21 cellular contexts compared by ENCODE assay signal in the genomic region with DNA sequence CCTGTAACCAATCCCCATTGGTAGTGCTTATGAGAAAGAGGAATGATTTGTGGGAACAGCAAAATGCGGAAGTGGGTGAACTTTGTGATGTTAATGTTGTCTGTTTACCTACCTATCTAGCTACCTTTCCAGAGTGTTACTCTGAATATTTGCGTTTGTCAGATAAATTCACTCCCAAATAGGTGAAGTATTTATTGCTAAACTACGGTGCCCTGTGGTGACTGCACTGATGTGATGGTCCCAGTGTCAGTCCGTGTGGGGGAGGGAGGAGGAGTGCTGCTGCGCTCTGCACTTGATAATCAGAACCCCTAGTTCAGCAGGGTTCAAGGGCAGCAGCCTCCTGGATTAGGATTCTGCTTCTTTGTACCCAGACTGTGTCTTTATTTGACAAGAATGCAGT.
"Had no signal": no experiment of that assay in that cellular context is flagged by ENCODE, and none has a peak within 500 bp of the region (broad histone marks: within the 10 kb centered on the region; RNA-seq: fewer than 3 reads in every experiment).

No MANE protein-coding gene starts in this region.

- DNase-seq: colonic mucosa; effector CD4-positive, alpha-beta T cell; endodermal cell; heart left ventricle; hippocampal formation; islet precursor cell; mammary epithelial cell; naive thymus-derived CD4-positive, alpha-beta T cell; nephron progenitor cell; posterior cingulate gyrus; sigmoid colon; stimulated activated CD4-positive, alpha-beta T cell treated with anti-CD3 and anti-CD28 coated beads, Interleukin-2, amount 100 ng/mL, for 24 hours; stimulated activated CD4-positive, alpha-beta T cell treated with anti-CD3 and anti-CD28 coated beads, Interleukin-4, amount 100 ng/mL, for 4 hours; stimulated activated naive B cell treated with anti-CD40 and anti-IgM and Interleukin-4, amounts not matched to agents 10 μg/mL and 1 μg/mL and 100 μg/mL, for 72 hours; stimulated activated naive CD8-positive, alpha-beta T cell treated with anti-CD3 and anti-CD28 coated beads, Interleukin-15, amount 100 ng/mL, for 72 hours; transverse colon had no signal

- H3K4me1 ChIP-seq: colonic mucosa, sigmoid colon, transverse colon had no signal

- FAIRE-seq: frontal cortex, urothelium cell line had no signal

- H3K27ac ChIP-seq: colonic mucosa, heart left ventricle, neutrophil, sigmoid colon, skin epidermis, thoracic aorta, transverse colon had no signal

- H3K27me3 ChIP-seq: colonic mucosa, heart left ventricle, neutrophil, sigmoid colon, transverse colon had no signal

- H3K4me3 ChIP-seq: colonic mucosa, heart left ventricle, sigmoid colon, skin epidermis, thoracic aorta, transverse colon had no signal

- H3K9me3 ChIP-seq: colonic mucosa, heart left ventricle, neutrophil, sigmoid colon, thoracic aorta, transverse colon had no signal
